In genomic region chr4:185535818-185536729, GRCh38 we compare ENCODE assay signal across 8 cellular contexts. TPM values are rescaled to one million over a fixed set of nuclear protein-coding genes. Genes with fewer than 3 reads are reported as not detected.
DNase-seq lines count a peak whose midpoint lies in the region; ATAC-seq, FAIRE-seq and TF ChIP-seq lines count a peak whose summit lies in the region.

No MANE protein-coding gene starts in this region.

- H2AFZ ChIP-seq in KMS-11 (ENCODE audit: low read depth), result peak overlapping the region; percentile 98

- CTCF ChIA-PET in A549 (lab: Yijun Ruan, JAX), result no interaction called here

- no peaks in the 10 kb centered on the region for H3K9me3 Mint-ChIP-seq in endodermal cell

- no peaks in the 10 kb centered on the region for H3K36me3 Mint-ChIP-seq in endodermal cell (ENCODE audit: low read depth)

- H3K4me2 ChIP-seq in A549 (peak overlapping the region; percentile 99), KMS-11 (peak overlapping the region; percentile 84)

- H3K27ac Mint-ChIP-seq in endodermal cell, result no peak overlapping the region

- TF ChIP-seq RAD21 in A549 (conservative IDR thresholded peaks at IDR 0.05 in 1 of 2, IDR thresholded peaks at IDR 0.05 in 1 of 2), result no peak

- no peak for DNase-seq in A549 (ENCODE audit: low read depth in 1 of 2, low spot score in 1 of 2)
- no peak for DNase-seq in endodermal cell
- no peak for DNase-seq in NCI-H1694 (lab: John Stamatoyannopoulos, UW)
- DNase-seq in iPS-NIHi11 (ENCODE audit: low spot score), result no peak
- DNase-seq in NCI-H1930 (lab: John Stamatoyannopoulos, UW), result no peak

- ATAC-seq in A549, result peak in 1 of 2 experiments; percentile 42; a peak in 1 of 6 replicates
- no peak for ATAC-seq in GM21825 (IDR thresholded peaks at IDR 0.05; ENCODE audit: unreplicated experiment)

- peak overlapping the region; percentile 56 for H3K4me3 Mint-ChIP-seq in endodermal cell

- H3K27me3 Mint-ChIP-seq in endodermal cell (ENCODE audit: insufficient read depth), result peaks cover 42% of the 10 kb centered on the region

- FAIRE-seq in A549 (lab: Jason Lieb, UNC), result no peak

- H3K9me3 ChIP-seq in A549 (no peaks in the 10 kb centered on the region), endodermal cell (ENCODE audit: control insufficient read depth, low read length) (no peaks in the 10 kb centered on the region), muscle layer of colon (ENCODE audit: low read length) (no peaks in the 10 kb centered on the region)

- H4K20me1 ChIP-seq in KMS-11 (ENCODE audit: insufficient read depth), result no peaks in the 10 kb centered on the region

- H3K4me1 Mint-ChIP-seq in endodermal cell, result peaks cover 2% of the 10 kb centered on the region

- 0 out of 2 replicates have a peak, but pooled peaks cover 4% of the 10 kb centered on the region for H3K79me2 ChIP-seq in KMS-11 (ENCODE audit: insufficient read depth, low read depth)

- H3K4me3 ChIP-seq in A549 (peak overlapping the region; percentile 49), KMS-11 (IDR thresholded peaks at IDR 0.05; ENCODE audit: insufficient read depth, low read depth, low read length) (no peak overlapping the region), endodermal cell (ENCODE audit: low read length) (peak overlapping the region; percentile 86), muscle layer of colon (ENCODE audit: low read depth in 1 of 2, low read length in 2 of 2) (peak overlapping the region; percentile 15 to 49)

- H3K27ac ChIP-seq in A549 (peak overlapping the region in 1 of 2 experiments; percentile 44; a peak in 1 of 6 replicates), KMS-11 (no peak overlapping the region), endodermal cell (ENCODE audit: low read depth, low read length) (no peak overlapping the region), muscle layer of colon (ENCODE audit: low read depth, low read length) (peak overlapping the region; percentile 80)

- H3K27me3 ChIP-seq in KMS-11 (ENCODE audit: insufficient read depth, low read depth) (no peaks in the 10 kb centered on the region), endodermal cell (ENCODE audit: control insufficient read depth, insufficient read depth, low read length, poor library complexity, severe bottlenecking) (peaks cover 40% of the 10 kb centered on the region), muscle layer of colon (ENCODE audit: control insufficient read depth in 1 of 2, insufficient read depth in 2 of 2, low read length in 2 of 2) (peaks cover 6 to 9% of the 10 kb centered on the region in 2 donors)

- TF ChIP-seq POLR2A in A549 (IDR thresholded peaks at IDR 0.05; ENCODE audit: low read length), result no peak

- 27% methylated on average over 17 of the region's 17 CpGs for whole genome bisulfite sequencing in A549 (ENCODE audit: missing lambda C conversion rate)
- 41 to 49% methylated on average over 10 to 17 of the region's 17 CpGs for WGBS in endodermal cell (ENCODE audit: insufficient coverage in 1 of 2, insufficient read length in 1 of 2), 2 experiments

- H3K4me1 ChIP-seq in A549 (no peaks in the 10 kb centered on the region), KMS-11 (ENCODE audit: low read depth, poor library complexity, severe bottlenecking) (peaks cover 21% of the 10 kb centered on the region), endodermal cell (ENCODE audit: control insufficient read depth, insufficient read depth, low read length) (peaks cover 4% of the 10 kb centered on the region), muscle layer of colon (ENCODE audit: insufficient read depth, low read length) (peaks cover 18% of the 10 kb centered on the region)

- POLR2A ChIA-PET in A549 (lab: Yijun Ruan, JAX), result interaction anchor here (0.5 to 0.9 kb wide), 4 partner anchors 11 to 157 kb away, joined by 3 to 7 read pairs (median 3); partner anchors contain the start of gene CCDC110

- no peak for TF ChIP-seq EP300 in A549 (IDR thresholded peaks at IDR 0.05)

- TF ChIP-seq CTCF in A549 (IDR thresholded peaks at IDR 0.05), result no peak
- no peak for TF ChIP-seq CTCF in KMS-11 (conservative IDR thresholded peaks at IDR 0.05; ENCODE audit: low read depth, low read length)
- no peak for TF ChIP-seq CTCF in endodermal cell (conservative IDR thresholded peaks at IDR 0.05)

- H3K36me3 ChIP-seq in KMS-11 (ENCODE audit: insufficient read depth), result no peaks in the 10 kb centered on the region
- H3K36me3 ChIP-seq in endodermal cell (ENCODE audit: control insufficient read depth, insufficient read depth, low read length), result no peaks in the 10 kb centered on the region
- H3K36me3 ChIP-seq in muscle layer of colon (ENCODE audit: insufficient read depth, low read length), result no peaks in the 10 kb centered on the region

- H3K9ac ChIP-seq in KMS-11 (peak overlapping the region; percentile 84), endodermal cell (ENCODE audit: extremely low read depth, low read length, poor library complexity, severe bottlenecking) (peak overlapping the region; percentile 71), muscle layer of colon (ENCODE audit: low read length) (peak overlapping the region; percentile 71)

TF ChIP-seq in A549, 52 proteins besides CTCF, POLR2A, EP300 and RAD21:
- peak; percentile 89; the same call in 1 of the 2 replicates for TF ChIP-seq RNF2 (IDR thresholded peaks at IDR 0.05; ENCODE audit: borderline replicate concordance, low read depth)
- TF ChIP-seq MAX (IDR thresholded peaks at IDR 0.05), result no peak
- no peak for TF ChIP-seq SREBF2 (IDR thresholded peaks at IDR 0.05)
- no peak for TF ChIP-seq CHD2 (IDR thresholded peaks at IDR 0.05; ENCODE audit: low read length, partially characterized antibody)
- TF ChIP-seq HOXB13 (CRISPR knock-in tag; IDR thresholded peaks at IDR 0.05; ENCODE audit: low read depth), result no peak
- TF ChIP-seq NFE2L2 (conservative IDR thresholded peaks at IDR 0.05; ENCODE audit: low read length), result no peak
- TF ChIP-seq HES2 (IDR thresholded peaks at IDR 0.05), result no peak
- no peak for TF ChIP-seq MAFK (IDR thresholded peaks at IDR 0.05; ENCODE audit: partially characterized antibody)

RNA-seq across cellular contexts. Expression of gene PDLIM3, which starts 0.8 kb away (rescaled TPM):
- polyA plus RNA-seq in A549 (2011; rRNA removed) (0.37 and 0.48 TPM in 2 replicates), A549 (2017; fragmentation: RNase III; extraction: RNeasy Plus Mini Kit Qiagen cat#74134 plus additional on column Dnase treatment) (0.12 to 0.18 TPM in 2 of 3 replicates, not detected in the other)
- 0.54 and 0.61 TPM in 2 replicates for polyA plus RNA-seq in A549 (2012; cell fraction: cytosol; rRNA removed)
- 0.62 and 0.90 TPM in 2 replicates for polyA plus RNA-seq in A549 (2012; cell fraction: nucleus; rRNA removed)
- 0.70 and 1.7 TPM in 2 replicates for polyA minus RNA-seq in A549 (2011; rRNA and poly(A)+ RNA removed)
- total RNA-seq in endodermal cell, result 10 to 100 TPM in 1 of 2 donors, 1 to 10 TPM in 1; 4.3 to 11.0 TPM
- 13.9 TPM for polyA plus RNA-seq in endodermal cell (2013, experiment 1 of 2)
- polyA plus RNA-seq in endodermal cell (2013, experiment 2 of 2), result 15.6 TPM
